Comparison of ENCODE assay signal across 19 cellular contexts in the genomic region with DNA sequence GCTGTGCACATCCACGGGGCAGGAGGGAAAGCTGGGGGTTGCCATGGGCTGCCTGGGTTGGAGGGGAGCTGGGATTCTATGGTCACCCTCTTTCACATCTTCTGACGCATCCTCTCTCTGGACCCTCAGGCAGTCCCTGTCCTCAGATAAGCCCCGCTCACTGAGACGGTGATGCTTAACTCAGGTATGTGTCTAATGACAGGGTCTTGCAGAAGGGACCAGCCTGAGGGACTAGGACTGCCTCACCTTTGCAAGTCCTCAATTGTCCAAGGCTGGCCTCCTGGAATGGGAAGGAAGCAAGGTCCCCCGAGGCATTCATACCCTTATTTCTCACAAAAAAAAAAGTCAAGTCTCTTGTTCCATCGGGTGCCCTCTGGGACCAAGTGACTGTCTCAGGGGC. TPM values are rescaled to one million over a fixed set of nuclear protein-coding genes. Genes with fewer than 3 reads are reported as not detected.
DNase-seq lines count a peak whose midpoint lies in the region; ATAC-seq and TF ChIP-seq lines count a peak whose summit lies in the region.
"Had no signal": no experiment of that assay in that cellular context is flagged by ENCODE, and none has a peak within 500 bp of the region (broad histone marks: within the 10 kb centered on the region; RNA-seq: fewer than 3 reads in every experiment).

No MANE protein-coding gene starts in this region.

- 85 to 96% methylated on average over 3 to 6 of the region's 6 CpGs for WGBS in upper lobe of left lung, 2 donors

- ATAC-seq in Right ventricle myocardium inferior (no peak), left cardiac atrium (no peak), upper lobe of left lung (ENCODE audit: low FRiP score in 2 of 2) (no peak), upper lobe of right lung (no peak)
- no peak for ATAC-seq in naive thymus-derived CD4-positive, alpha-beta T cell

- H3K27me3 ChIP-seq in upper lobe of left lung (no peaks in the 10 kb centered on the region), upper lobe of right lung (no peaks in the 10 kb centered on the region)
- no peaks in the 10 kb centered on the region for H3K27me3 ChIP-seq in naive thymus-derived CD4-positive, alpha-beta T cell (ENCODE audit: control insufficient read depth in 2 of 2, insufficient read depth in 2 of 2, low read length in 2 of 2)
- H3K27me3 ChIP-seq: BE2C; BLaER1 treated with 17β-estradiol and CSF1 and Interleukin-3, amounts not matched to agents 10 nM and 100 nM had no signal

- DNase-seq in Right ventricle myocardium inferior (ENCODE audit: missing footprints) (peak; percentile 2), left cardiac atrium (no peak), islet precursor cell (peak; percentile 90), nephron progenitor cell (no peak), upper lobe of left lung (no peak), upper lobe of right lung (no peak), AML-193 (lab: John Stamatoyannopoulos, UW) (no peak)
- DNase-seq in naive thymus-derived CD4-positive, alpha-beta T cell, result no peak
- DNase-seq: BE2C; CD4-positive, alpha-beta T cell; CD8-positive, alpha-beta memory T cell; DMS53; DMS79 treated with DMSO at 0.1 percent for 48 hours; GM23248; H7; HCEC 1CT had no signal

- H3K4me1 ChIP-seq in upper lobe of left lung, result peaks cover 0 to 8% (median 2%) of the 10 kb centered on the region in 4 donors
- H3K4me1 ChIP-seq in naive thymus-derived CD4-positive, alpha-beta T cell (ENCODE audit: control insufficient read depth in 2 of 2, insufficient read depth in 2 of 2, low read length in 2 of 2), result no peaks in the 10 kb centered on the region
- no peaks in the 10 kb centered on the region for H3K4me1 ChIP-seq in upper lobe of right lung
- H3K4me1 ChIP-seq: BE2C had no signal

- intact Hi-C loops in Right ventricle myocardium inferior (cut with DNase I) (no loop called here), left cardiac atrium (cut with DNase I) (loop anchor here in 1 of 2 donors (5.0 kb wide), 1 partner anchor 98 kb away; no protein-coding TSS in a partner anchor), upper lobe of right lung (cut with DNase I) (no loop called here)
- intact Hi-C loops in naive thymus-derived CD4-positive, alpha-beta T cell (cut with micrococcal nuclease), result no loop called here

- H3K4me3 Mint-ChIP-seq in nephron progenitor cell, result no peak overlapping the region
- H3K4me3 Mint-ChIP-seq in naive thymus-derived CD4-positive, alpha-beta T cell, result no peak overlapping the region
- H3K4me3 Mint-ChIP-seq: CD14-positive monocyte; CD4-positive, alpha-beta T cell; CD8-positive, alpha-beta memory T cell had no signal

- no peaks in the 10 kb centered on the region for H3K36me3 Mint-ChIP-seq in nephron progenitor cell (ENCODE audit: low read depth)
- H3K36me3 Mint-ChIP-seq in naive thymus-derived CD4-positive, alpha-beta T cell, result no peaks in the 10 kb centered on the region
- H3K36me3 Mint-ChIP-seq: CD14-positive monocyte; CD8-positive, alpha-beta memory T cell had no signal

- H3K9me3 ChIP-seq in upper lobe of left lung (no peaks in the 10 kb centered on the region), upper lobe of right lung (no peaks in the 10 kb centered on the region)
- H3K9me3 ChIP-seq in naive thymus-derived CD4-positive, alpha-beta T cell (ENCODE audit: control insufficient read depth in 2 of 3, low read length in 3 of 3), result no peaks in the 10 kb centered on the region
- H3K9me3 ChIP-seq: BE2C; BLaER1 treated with 17β-estradiol and CSF1 and Interleukin-3, amounts not matched to agents 10 nM and 100 nM had no signal

- H3K4me1 Mint-ChIP-seq in nephron progenitor cell, result peaks cover 41% of the 10 kb centered on the region
- H3K4me1 Mint-ChIP-seq in naive thymus-derived CD4-positive, alpha-beta T cell, result peaks cover 0 to 8% (median 0%) of the 10 kb centered on the region in 7 donors

- TF ChIP-seq EP300 in upper lobe of left lung (IDR thresholded peaks at IDR 0.05), result no peak

- CTCF ChIA-PET in naive thymus-derived CD4-positive, alpha-beta T cell (lab: Charles Lee), result interaction anchor here (0.9 to 1.3 kb wide), 2 partner anchors 11 to 99 kb away, joined by 3 to 5 read pairs; no protein-coding TSS in a partner anchor

- H3K27me3 Mint-ChIP-seq in nephron progenitor cell (ENCODE audit: low read depth, poor library complexity), result peaks cover 10% of the 10 kb centered on the region
- no peaks in the 10 kb centered on the region for H3K27me3 Mint-ChIP-seq in naive thymus-derived CD4-positive, alpha-beta T cell
- H3K27me3 Mint-ChIP-seq: CD4-positive, alpha-beta T cell had no signal

- H3K4me3 ChIP-seq in upper lobe of left lung, result no peak overlapping the region
- no peak overlapping the region for H3K4me3 ChIP-seq in naive thymus-derived CD4-positive, alpha-beta T cell (ENCODE audit: low read length)
- no peak overlapping the region for H3K4me3 ChIP-seq in upper lobe of right lung
- H3K4me3 ChIP-seq: BLaER1 treated with 17β-estradiol and CSF1 and Interleukin-3, amounts not matched to agents 10 nM and 100 nM; GM23248 had no signal

- H3K9me3 Mint-ChIP-seq in nephron progenitor cell, result no peaks in the 10 kb centered on the region
- no peaks in the 10 kb centered on the region for H3K9me3 Mint-ChIP-seq in naive thymus-derived CD4-positive, alpha-beta T cell
- H3K9me3 Mint-ChIP-seq: CD14-positive monocyte; CD4-positive, alpha-beta T cell; CD8-positive, alpha-beta memory T cell had no signal

- POLR2A ChIA-PET in naive thymus-derived CD4-positive, alpha-beta T cell (lab: Charles Lee), result interaction anchor here (1.5 kb wide), 1 partner anchor 71 kb away, joined by 5 read pairs; no protein-coding TSS in a partner anchor

- H3K36me3 ChIP-seq in upper lobe of left lung (no peaks in the 10 kb centered on the region), upper lobe of right lung (no peaks in the 10 kb centered on the region)
- no peaks in the 10 kb centered on the region for H3K36me3 ChIP-seq in naive thymus-derived CD4-positive, alpha-beta T cell (ENCODE audit: control insufficient read depth in 2 of 3, insufficient read depth in 3 of 3, low read length in 3 of 3)
- H3K36me3 ChIP-seq: BE2C; BLaER1 treated with 17β-estradiol and CSF1 and Interleukin-3, amounts not matched to agents 10 nM and 100 nM had no signal

- H3K27ac Mint-ChIP-seq in nephron progenitor cell, result peak overlapping the region; percentile 98
- no peak overlapping the region for H3K27ac Mint-ChIP-seq in naive thymus-derived CD4-positive, alpha-beta T cell
- H3K27ac Mint-ChIP-seq: CD4-positive, alpha-beta T cell; CD8-positive, alpha-beta memory T cell had no signal

- H3K27ac ChIP-seq in upper lobe of left lung (no peak overlapping the region), upper lobe of right lung (no peak overlapping the region)
- no peak overlapping the region for H3K27ac ChIP-seq in naive thymus-derived CD4-positive, alpha-beta T cell (ENCODE audit: low read depth, low read length)
- H3K27ac ChIP-seq: 22Rv1; BLaER1 treated with 17β-estradiol and CSF1 and Interleukin-3, amounts not matched to agents 10 nM and 100 nM; GM23248 had no signal

- TF ChIP-seq CTCF in nephron progenitor cell (IDR thresholded peaks at IDR 0.05) (no peak), upper lobe of left lung (IDR thresholded peaks at IDR 0.05) (no peak), upper lobe of right lung (IDR thresholded peaks at IDR 0.05) (no peak)

- no peak for TF ChIP-seq POLR2A in upper lobe of left lung (IDR thresholded peaks at IDR 0.05)

RNA-seq across cellular contexts. Expression of a gene that starts 37.7 kb away (rescaled TPM):
- total RNA-seq in Right ventricle myocardium inferior (3.1 TPM), left cardiac atrium (1 to 10 TPM; 1.8 to 3.0 TPM), upper lobe of left lung (1 to 10 TPM in 2 of 6 donors, under 1 TPM in 3, not detected in 1; 0.46 to 1.5 (median 0.91) TPM), upper lobe of right lung (0.55 TPM)
- 10 to 100 TPM in 1 of 5 experiments, 1 to 10 TPM in 4; 5.3 to 36.1 (median 6.6) TPM for total RNA-seq in naive thymus-derived CD4-positive, alpha-beta T cell
- 1 to 10 TPM; 1.9 to 2.6 TPM for polyA plus RNA-seq in naive thymus-derived CD4-positive, alpha-beta T cell
- polyA plus RNA-seq: CD14-positive monocyte had no signal

RNA-seq across cellular contexts. Expression of a gene that starts 59.1 kb away (rescaled TPM):
- 64.2 TPM for total RNA-seq in Right ventricle myocardium inferior
- 10 to 100 TPM; 48.2 to 52.0 TPM for total RNA-seq in left cardiac atrium
- 10 to 100 TPM; 11.4 to 30.4 (median 21.4) TPM for total RNA-seq in upper lobe of left lung
- total RNA-seq in naive thymus-derived CD4-positive, alpha-beta T cell, result 10 to 100 TPM; 19.8 to 51.5 (median 24.6) TPM
- 10 to 100 TPM; 17.6 to 23.3 TPM for polyA plus RNA-seq in naive thymus-derived CD4-positive, alpha-beta T cell
- 22.1 TPM for total RNA-seq in upper lobe of right lung

Comparison
In these comparisons a context has a peak if more than half of its experiments do, and no peak if none do; other contexts are left out.
1. DNase-seq: peak in Right ventricle myocardium inferior (single experiment) and islet precursor cell (single experiment); none in left cardiac atrium (single experiment), nephron progenitor cell (single experiment), upper lobe of left lung (0 of 2), naive thymus-derived CD4-positive, alpha-beta T cell (0 of 9), upper lobe of right lung (single experiment) and AML-193 (0 of 2).